In the genomic region with DNA sequence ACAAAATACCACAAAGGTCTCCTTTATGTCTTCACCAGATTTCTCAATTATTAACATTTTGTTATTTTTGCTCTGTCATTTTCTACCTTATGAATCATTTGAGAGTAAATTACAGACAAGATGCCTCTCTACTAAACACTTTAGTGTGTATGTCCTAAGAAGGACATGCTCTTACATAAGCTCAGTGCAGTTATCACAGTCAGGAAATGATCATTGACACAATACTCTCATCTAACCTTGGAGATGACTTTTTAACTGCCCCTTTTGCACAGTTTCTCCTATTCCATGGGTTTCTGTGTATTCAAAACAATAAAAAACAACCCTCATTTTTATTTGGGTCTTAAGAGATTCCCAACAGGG, we compare ENCODE assay signal across 15 cellular contexts.
DNase-seq lines count a peak whose midpoint lies in the region; ATAC-seq, FAIRE-seq and TF ChIP-seq lines count a peak whose summit lies in the region.
"Had no signal": no experiment of that assay in that cellular context is flagged by ENCODE, and none has a peak within 500 bp of the region (broad histone marks: within the 10 kb centered on the region; RNA-seq: fewer than 3 reads in every experiment).

No MANE protein-coding gene starts in this region.

- peaks cover 3% of the 10 kb centered on the region for H3K27me3 Mint-ChIP-seq in GM23338 (ENCODE audit: insufficient read depth, low read depth, poor library complexity)
- peaks cover 26 to 33% of the 10 kb centered on the region in 2 donors for H3K27me3 Mint-ChIP-seq in natural killer cell treated with Interleukin-12 subunit alpha and Interleukin-12 subunit beta and Interleukin-15 and Interleukin-18, amount 100 ng/mL, for 72 hours

- no peak for ATAC-seq in GM23338
- ATAC-seq in natural killer cell treated with Interleukin-12 subunit alpha and Interleukin-12 subunit beta and Interleukin-15 and Interleukin-18, amount 100 ng/mL, for 72 hours: peak; percentile 75 to 80
- ATAC-seq in HG02798 (IDR thresholded peaks at IDR 0.05; ENCODE audit: poor library complexity, unreplicated experiment): no peak
- ATAC-seq in GM18511 (IDR thresholded peaks at IDR 0.05; ENCODE audit: unreplicated experiment): no peak
- ATAC-seq: HCT116, left lobe of liver, PC-3 had no signal

- H3K9ac ChIP-seq in kidney (ENCODE audit: low read length in 2 of 2): no peak overlapping the region

- H3K27ac ChIP-seq in GM23338 (ENCODE audit: low read depth) (no peak overlapping the region), kidney (ENCODE audit: low read depth in 2 of 2, low read length in 2 of 2) (no peak overlapping the region)
- H3K27ac ChIP-seq: uterus had no signal

- no peaks in the 10 kb centered on the region for H3K79me2 ChIP-seq in GM23338 (replicated peaks; ENCODE audit: insufficient read depth)

- H3K4me3 Mint-ChIP-seq in GM23338: no peak overlapping the region
- peak overlapping the region; percentile 72 for H3K4me3 Mint-ChIP-seq in natural killer cell treated with Interleukin-12 subunit alpha and Interleukin-12 subunit beta and Interleukin-15 and Interleukin-18, amount 100 ng/mL, for 72 hours
- H3K4me3 Mint-ChIP-seq: central memory CD8-positive, alpha-beta T cell had no signal

- H3K9me2 ChIP-seq in GM23338 (ENCODE audit: insufficient read depth): no peaks in the 10 kb centered on the region

- H3K36me3 Mint-ChIP-seq in GM23338 (ENCODE audit: low read depth): peaks cover 15% of the 10 kb centered on the region
- H3K36me3 Mint-ChIP-seq in natural killer cell treated with Interleukin-12 subunit alpha and Interleukin-12 subunit beta and Interleukin-15 and Interleukin-18, amount 100 ng/mL, for 72 hours: peaks cover 11% of the 10 kb centered on the region

- peaks cover 22% of the 10 kb centered on the region for H3K9me3 Mint-ChIP-seq in GM23338
- peaks cover 7% of the 10 kb centered on the region for H3K9me3 Mint-ChIP-seq in natural killer cell treated with Interleukin-12 subunit alpha and Interleukin-12 subunit beta and Interleukin-15 and Interleukin-18, amount 100 ng/mL, for 72 hours

- H3K36me3 ChIP-seq in GM23338 (ENCODE audit: insufficient read depth) (no peaks in the 10 kb centered on the region), kidney (ENCODE audit: control insufficient read depth in 1 of 2, insufficient read depth in 2 of 2, low read length in 2 of 2) (no peaks in the 10 kb centered on the region)
- H3K36me3 ChIP-seq: uterus had no signal

- H2AFZ ChIP-seq in GM23338: peak overlapping the region; percentile 88

- FAIRE-seq in kidney (lab: Jason Lieb, UNC): no peak

- no peaks in the 10 kb centered on the region for H3K9me3 ChIP-seq in kidney (ENCODE audit: control insufficient read depth in 1 of 2, low read length in 2 of 2)
- H3K9me3 ChIP-seq: uterus had no signal

- no peaks in the 10 kb centered on the region for H3K27me3 ChIP-seq in GM23338 (ENCODE audit: insufficient read depth)

- H3K4me1 ChIP-seq in GM23338 (ENCODE audit: insufficient read depth) (peaks cover 24% of the 10 kb centered on the region), kidney (ENCODE audit: control insufficient read depth in 1 of 2, insufficient read depth in 1 of 2, low read depth in 1 of 2, low read length in 2 of 2) (no peaks in the 10 kb centered on the region)
- H3K4me1 ChIP-seq: uterus had no signal

- intact Hi-C loops in kidney (cut with DNase I): no loop called here

- no peaks in the 10 kb centered on the region for H3F3A ChIP-seq in GM23338 (replicated peaks; ENCODE audit: low read depth)

- H3K27ac Mint-ChIP-seq in GM23338: no peak overlapping the region
- peak overlapping the region; percentile 68 to 82 for H3K27ac Mint-ChIP-seq in natural killer cell treated with Interleukin-12 subunit alpha and Interleukin-12 subunit beta and Interleukin-15 and Interleukin-18, amount 100 ng/mL, for 72 hours

- no peak overlapping the region for H3K4me2 ChIP-seq in GM23338

- no peak for TF ChIP-seq CTCF in AG10803 (conservative IDR thresholded peaks at IDR 0.05; ENCODE audit: low read length)
- no peak for TF ChIP-seq CTCF in GM23338 (conservative IDR thresholded peaks at IDR 0.05; ENCODE audit: low read depth in 2 of 2)
- TF ChIP-seq CTCF in choroid plexus epithelial cell (conservative IDR thresholded peaks at IDR 0.05; ENCODE audit: low read depth, low read length): no peak
- no peak for TF ChIP-seq CTCF in kidney (IDR thresholded peaks at IDR 0.05; ENCODE audit: borderline replicate concordance, extremely low read depth, insufficient read depth)

- DNase-seq in AG10803 (ENCODE audit: low read depth) (peak; percentile 82), GM23338 (ENCODE audit: low spot score) (no peak), choroid plexus epithelial cell (ENCODE audit: low read depth) (peak; percentile 43), cerebellar nuclear complex (lab: John Stamatoyannopoulos, UW) (no peak), kidney (no peak)
- no peak for DNase-seq in natural killer cell treated with Interleukin-12 subunit alpha and Interleukin-12 subunit beta and Interleukin-15 and Interleukin-18, amount 100 ng/mL, for 72 hours (ENCODE audit: low spot score)
- DNase-seq: KG1, PC-3, T-helper 9 cell had no signal

- H3K4me3 ChIP-seq in AG10803 (ENCODE audit: low read length): no peak overlapping the region
- no peak overlapping the region for H3K4me3 ChIP-seq in GM23338
- no peak overlapping the region for H3K4me3 ChIP-seq in choroid plexus epithelial cell (ENCODE audit: low read depth, low read length)
- H3K4me3 ChIP-seq in kidney (ENCODE audit: low read length in 2 of 2): no peak overlapping the region
- H3K4me3 ChIP-seq: uterus had no signal

- peaks cover 9% of the 10 kb centered on the region for H3K4me1 Mint-ChIP-seq in GM23338
- peaks cover 21 to 25% of the 10 kb centered on the region in 2 donors for H3K4me1 Mint-ChIP-seq in natural killer cell treated with Interleukin-12 subunit alpha and Interleukin-12 subunit beta and Interleukin-15 and Interleukin-18, amount 100 ng/mL, for 72 hours (ENCODE audit: low read depth in 2 of 2)

- no peaks in the 10 kb centered on the region for H4K20me1 ChIP-seq in GM23338 (replicated peaks; ENCODE audit: insufficient read depth)

TF ChIP-seq in GM23338, 12 proteins besides CTCF, POLR2A, EP300 and RAD21:
- no peak for TF ChIP-seq STAT1 (IDR thresholded peaks at IDR 0.05; ENCODE audit: unreplicated experiment)
- no peak for TF ChIP-seq ZNF331 (CRISPR knock-in tag; IDR thresholded peaks at IDR 0.05; ENCODE audit: low read depth)
- no peak for TF ChIP-seq EZH2phosphoT487 (IDR thresholded peaks at IDR 0.05; ENCODE audit: unreplicated experiment)
- TF ChIP-seq, protein P1, sequence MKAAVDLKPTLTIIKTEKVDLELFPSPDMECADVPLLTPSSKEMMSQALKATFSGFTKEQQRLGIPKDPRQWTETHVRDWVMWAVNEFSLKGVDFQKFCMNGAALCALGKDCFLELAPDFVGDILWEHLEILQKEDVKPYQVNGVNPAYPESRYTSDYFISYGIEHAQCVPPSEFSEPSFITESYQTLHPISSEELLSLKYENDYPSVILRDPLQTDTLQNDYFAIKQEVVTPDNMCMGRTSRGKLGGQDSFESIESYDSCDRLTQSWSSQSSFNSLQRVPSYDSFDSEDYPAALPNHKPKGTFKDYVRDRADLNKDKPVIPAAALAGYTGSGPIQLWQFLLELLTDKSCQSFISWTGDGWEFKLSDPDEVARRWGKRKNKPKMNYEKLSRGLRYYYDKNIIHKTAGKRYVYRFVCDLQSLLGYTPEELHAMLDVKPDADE (IDR thresholded peaks at IDR 0.05): no peak
- TF ChIP-seq NANOG (IDR thresholded peaks at IDR 0.05; ENCODE audit: borderline replicate concordance): no peak
- no peak for TF ChIP-seq EZH2 (IDR thresholded peaks at IDR 0.05; ENCODE audit: low read depth, unreplicated experiment)
- no peak for TF ChIP-seq ZNF114 (CRISPR knock-in tag; IDR thresholded peaks at IDR 0.05)

Comparison
In these comparisons a context has a peak if more than half of its experiments do, and no peak if none do; other contexts are left out.
1. DNase-seq: peak in AG10803 (single experiment) and choroid plexus epithelial cell (single experiment); none in GM23338 (single experiment), natural killer cell treated with Interleukin-12 subunit alpha and Interleukin-12 subunit beta and Interleukin-15 and Interleukin-18, amount 100 ng/mL, for 72 hours (single experiment), cerebellar nuclear complex (0 of 2) and kidney (single experiment).
2. ATAC-seq: peak in natural killer cell treated with Interleukin-12 subunit alpha and Interleukin-12 subunit beta and Interleukin-15 and Interleukin-18, amount 100 ng/mL, for 72 hours (2 of 2); none in GM23338 (single experiment), HG02798 (single experiment) and GM18511 (single experiment).